Comparison of ENCODE assay signal across 16 cellular contexts in genomic region chr10:117552759-117553158, GRCh38. TPM values are rescaled to one million over a fixed set of nuclear protein-coding genes. Genes with fewer than 3 reads are reported as not detected.
DNase-seq lines count a peak whose midpoint lies in the region; ATAC-seq, FAIRE-seq and TF ChIP-seq lines count a peak whose summit lies in the region.
"Had no signal": no experiment of that assay in that cellular context is flagged by ENCODE, and none has a peak within 500 bp of the region (broad histone marks: within the 10 kb centered on the region; RNA-seq: fewer than 3 reads in every experiment).

No MANE protein-coding gene starts in this region.

- peak overlapping the region in 37 of 59 donors; percentile 1 to 93 (median 59) for H3K27ac ChIP-seq in dorsolateral prefrontal cortex
- peak overlapping the region; percentile 40 to 64 for H3K27ac ChIP-seq in tibial artery
- H3K27ac ChIP-seq: pancreas, testis had no signal

- no peak for ATAC-seq in activated naive CD8-positive, alpha-beta T cell treated with anti-CD3 and anti-CD28 coated beads, Interleukin-2, amount 10 ng/mL, durations not matched to agents 7 days and 5 days (ENCODE audit: low read depth)
- ATAC-seq: activated CD4-positive, alpha-beta T cell treated with anti-CD3 and anti-CD28 coated beads for 36 hours had no signal

- POLR2A ChIA-PET in activated naive CD8-positive, alpha-beta T cell treated with anti-CD3 and anti-CD28 coated beads, Interleukin-2, amount 10 ng/mL, durations not matched to agents 7 days and 5 days (lab: Charles Lee): no interaction called here

- peaks cover 5% of the 10 kb centered on the region for H3K36me3 Mint-ChIP-seq in activated naive CD8-positive, alpha-beta T cell treated with anti-CD3 and anti-CD28 coated beads, Interleukin-2, amount 10 ng/mL, durations not matched to agents 7 days and 5 days
- H3K36me3 Mint-ChIP-seq in activated naive CD8-positive, alpha-beta T cell treated with anti-CD3 and anti-CD28 coated beads for 36 hours: peaks cover 2% of the 10 kb centered on the region

- H3K9me3 ChIP-seq in tibial artery: no peaks in the 10 kb centered on the region
- H3K9me3 ChIP-seq: pancreas, testis had no signal

- H3K4me1 ChIP-seq in tibial artery: peaks cover 0 to 32% (median 17%) of the 10 kb centered on the region in 4 donors
- H3K4me1 ChIP-seq: pancreas, testis had no signal

- H3K27me3 Mint-ChIP-seq in activated naive CD8-positive, alpha-beta T cell treated with anti-CD3 and anti-CD28 coated beads, Interleukin-2, amount 10 ng/mL, durations not matched to agents 7 days and 5 days: peaks cover 75% of the 10 kb centered on the region
- H3K27me3 Mint-ChIP-seq in activated naive CD8-positive, alpha-beta T cell treated with anti-CD3 and anti-CD28 coated beads for 36 hours: peaks cover 84% of the 10 kb centered on the region

- H3K4me1 Mint-ChIP-seq in activated naive CD8-positive, alpha-beta T cell treated with anti-CD3 and anti-CD28 coated beads, Interleukin-2, amount 10 ng/mL, durations not matched to agents 7 days and 5 days: peaks cover 13% of the 10 kb centered on the region
- peaks cover 16% of the 10 kb centered on the region for H3K4me1 Mint-ChIP-seq in activated naive CD8-positive, alpha-beta T cell treated with anti-CD3 and anti-CD28 coated beads for 36 hours

- no peak overlapping the region for H3K4me3 Mint-ChIP-seq in activated naive CD8-positive, alpha-beta T cell treated with anti-CD3 and anti-CD28 coated beads, Interleukin-2, amount 10 ng/mL, durations not matched to agents 7 days and 5 days
- no peak overlapping the region for H3K4me3 Mint-ChIP-seq in activated naive CD8-positive, alpha-beta T cell treated with anti-CD3 and anti-CD28 coated beads for 36 hours
- H3K4me3 Mint-ChIP-seq: activated CD4-positive, alpha-beta T cell treated with anti-CD3 and anti-CD28 coated beads for 36 hours had no signal

- TF ChIP-seq POLR2A in lower leg skin (IDR thresholded peaks at IDR 0.05): no peak
- TF ChIP-seq POLR2A in GM12891 (IDR thresholded peaks at IDR 0.05; ENCODE audit: low read depth, low read length): no peak

- no peaks in the 10 kb centered on the region for H3K36me3 ChIP-seq in tibial artery
- H3K36me3 ChIP-seq: pancreas had no signal

- H3K4me3 ChIP-seq in dorsolateral prefrontal cortex: peak overlapping the region in 53 of 59 donors; percentile 1 to 55 (median 35)
- no peak overlapping the region for H3K4me3 ChIP-seq in lower leg skin (ENCODE audit: low read depth, poor library complexity, severe bottlenecking)
- peak overlapping the region; percentile 27 to 32 for H3K4me3 ChIP-seq in tibial artery
- H3K4me3 ChIP-seq: pancreas had no signal

- no peak for DNase-seq in activated naive CD8-positive, alpha-beta T cell treated with anti-CD3 and anti-CD28 coated beads, Interleukin-2, amount 10 ng/mL, durations not matched to agents 7 days and 5 days
- DNase-seq in activated naive CD8-positive, alpha-beta T cell treated with anti-CD3 and anti-CD28 coated beads for 36 hours: no peak
- no peak for DNase-seq in dorsolateral prefrontal cortex
- DNase-seq in lower leg skin (ENCODE audit: low spot score in 2 of 2): peak; percentile 18 to 85
- DNase-seq in tibial artery: no peak
- no peak for DNase-seq in GM12891 (ENCODE audit: insufficient read length, low spot score)
- DNase-seq in DMS153 (lab: John Stamatoyannopoulos, UW): no peak
- DNase-seq in DMS53 (lab: John Stamatoyannopoulos, UW): no peak
- DNase-seq: Calu3, NCI-H1694, SHP77, T1000, testis had no signal

- WGBS in lower leg skin, 2 donors: 9 to 10% methylated on average over 14 of the region's 14 CpGs

- H3K27ac Mint-ChIP-seq in activated naive CD8-positive, alpha-beta T cell treated with anti-CD3 and anti-CD28 coated beads, Interleukin-2, amount 10 ng/mL, durations not matched to agents 7 days and 5 days: peak overlapping the region; percentile 73
- no peak overlapping the region for H3K27ac Mint-ChIP-seq in activated naive CD8-positive, alpha-beta T cell treated with anti-CD3 and anti-CD28 coated beads for 36 hours
- H3K27ac Mint-ChIP-seq: activated CD4-positive, alpha-beta T cell treated with anti-CD3 and anti-CD28 coated beads for 36 hours had no signal

- H3K27me3 ChIP-seq in dorsolateral prefrontal cortex (peaks cover 0 to 88% (median 74%) of the 10 kb centered on the region in 45 donors), tibial artery (peaks cover 0 to 53% of the 10 kb centered on the region in 2 donors)
- H3K27me3 ChIP-seq: testis had no signal

- intact Hi-C loops in dorsolateral prefrontal cortex (cut with DNase I): no loop called here
- intact Hi-C loops in lower leg skin (cut with DNase I; ENCODE audit: low total_unique reads): no loop called here
- intact Hi-C loops in tibial artery (cut with DNase I; ENCODE audit: low total_unique reads): loop anchor here (5.0 kb wide), 1 partner anchor 685 kb away; no protein-coding TSS in a partner anchor

- TF ChIP-seq CTCF in dorsolateral prefrontal cortex (IDR thresholded peaks at IDR 0.05 in 54 of 56, conservative IDR thresholded peaks at IDR 0.05 in 2 of 56; ENCODE audit: low read depth in 1 of 56, partially characterized antibody in 56 of 56): no peak
- no peak for TF ChIP-seq CTCF in lower leg skin (IDR thresholded peaks at IDR 0.05)
- TF ChIP-seq CTCF in tibial artery (IDR thresholded peaks at IDR 0.05): no peak

- FAIRE-seq in GM12891 (lab: Jason Lieb, UNC): no peak
- FAIRE-seq: pancreas had no signal

- peaks cover 4% of the 10 kb centered on the region for H3K9me3 Mint-ChIP-seq in activated naive CD8-positive, alpha-beta T cell treated with anti-CD3 and anti-CD28 coated beads, Interleukin-2, amount 10 ng/mL, durations not matched to agents 7 days and 5 days
- H3K9me3 Mint-ChIP-seq in activated naive CD8-positive, alpha-beta T cell treated with anti-CD3 and anti-CD28 coated beads for 36 hours: no peaks in the 10 kb centered on the region

TF ChIP-seq in GM12891, 5 proteins besides CTCF, POLR2A, EP300 and RAD21:
- TF ChIP-seq POLR2AphosphoS5 (IDR thresholded peaks at IDR 0.05; ENCODE audit: low read depth, low read length) (no peak), POU2F2 (IDR thresholded peaks at IDR 0.05; ENCODE audit: low read depth, low read length) (no peak), PAX5 (IDR thresholded peaks at IDR 0.05; ENCODE audit: insufficient read depth, low read length, severe bottlenecking) (no peak), SPI1 (IDR thresholded peaks at IDR 0.05; ENCODE audit: low read depth, low read length) (no peak), TAF1 (IDR thresholded peaks at IDR 0.05; ENCODE audit: low read depth, low read length) (no peak)

RNA-seq across cellular contexts. Expression of gene EMX2, which starts 10.2 kb away (rescaled TPM):
- not detected for total RNA-seq in activated naive CD8-positive, alpha-beta T cell treated with anti-CD3 and anti-CD28 coated beads, Interleukin-2, amount 10 ng/mL, durations not matched to agents 7 days and 5 days
- not detected for total RNA-seq in activated naive CD8-positive, alpha-beta T cell treated with anti-CD3 and anti-CD28 coated beads for 36 hours
- total RNA-seq in dorsolateral prefrontal cortex (10 to 100 TPM in 118 of 120 experiments, 1 to 10 TPM in 2; 8.0 to 53.7 (median 21.6) TPM), lower leg skin (10 to 100 TPM in 1 of 4 donors, 1 to 10 TPM in 3; 3.7 to 10.4 (median 7.2) TPM)
- polyA plus RNA-seq in GM12891 (2012; ENCODE audit: low read depth, missing spikeins): not detected
- total RNA-seq: activated CD4-positive, alpha-beta T cell treated with anti-CD3 and anti-CD28 coated beads for 36 hours; Calu3; HT-29 had no signal

Comparison
In these comparisons a context has a peak if more than half of its experiments do, and no peak if none do; other contexts are left out.
1. DNase-seq: peak in lower leg skin (2 of 2); none in activated naive CD8-positive, alpha-beta T cell treated with anti-CD3 and anti-CD28 coated beads, Interleukin-2, amount 10 ng/mL, durations not matched to agents 7 days and 5 days (single experiment), activated naive CD8-positive, alpha-beta T cell treated with anti-CD3 and anti-CD28 coated beads for 36 hours (single experiment), dorsolateral prefrontal cortex (0 of 10), tibial artery (0 of 2), GM12891 (single experiment), DMS153 (single experiment) and DMS53 (single experiment).
2. RNA of gene EMX2, which starts 10.2 kb away (total RNA-seq): 8.0 to 53.7 TPM in dorsolateral prefrontal cortex and 3.7 to 10.4 TPM in lower leg skin; not detected in activated naive CD8-positive, alpha-beta T cell treated with anti-CD3 and anti-CD28 coated beads, Interleukin-2, amount 10 ng/mL, durations not matched to agents 7 days and 5 days and not detected in activated naive CD8-positive, alpha-beta T cell treated with anti-CD3 and anti-CD28 coated beads for 36 hours; every median in the first group is over 4 times any median in the second.